Comparison of ENCODE assay signal across 14 cellular contexts in genomic region chr13:80945328-80945727, GRCh38.
DNase-seq lines count a peak whose midpoint lies in the region; FAIRE-seq and TF ChIP-seq lines count a peak whose summit lies in the region.
"Had no signal": no experiment of that assay in that cellular context is flagged by ENCODE, and none has a peak within 500 bp of the region (broad histone marks: within the 10 kb centered on the region; RNA-seq: fewer than 3 reads in every experiment).

No MANE protein-coding gene starts in this region.

- FAIRE-seq in RCC 7860 (lab: Jason Lieb, UNC) = no peak
- FAIRE-seq: keratinocyte had no signal

- DNase-seq in DMS53 treated with DMSO at 0.1 percent for 48 hours (lab: John Stamatoyannopoulos, UW; ENCODE audit: unreplicated experiment) (peak; percentile 20), NT2/D1 (ENCODE audit: low read depth, low spot score) (peak; percentile 11), glutamatergic neuron (peak; percentile 37), nephron progenitor cell (peak; percentile 28), SKM-1 treated with dmso at 0.1 percent for 144 hours (lab: John Stamatoyannopoulos, UW; ENCODE audit: unreplicated experiment) (no peak), RCC 7860 (ENCODE audit: low spot score) (no peak), SW 1271 (lab: John Stamatoyannopoulos, UW) (no peak)
- no peak for DNase-seq in activated CD4-positive, alpha-beta T cell treated with anti-CD3 and anti-CD28 coated beads, Interleukin-2, amount 50 U/mL, for 4 hours
- DNase-seq: activated naive CD8-positive, alpha-beta T cell treated with anti-CD3 and anti-CD28 coated beads, Interleukin-2, amount 10 ng/mL, durations not matched to agents 7 days and 5 days; MV-4-11; naive thymus-derived CD4-positive, alpha-beta T cell had no signal

- H3K9ac ChIP-seq in NT2/D1 (ENCODE audit: insufficient read length, low read depth) = no peak overlapping the region

- H3K27me3 Mint-ChIP-seq in glutamatergic neuron (ENCODE audit: unreplicated experiment) (no peaks in the 10 kb centered on the region), nephron progenitor cell (ENCODE audit: low read depth, poor library complexity) (no peaks in the 10 kb centered on the region)
- H3K27me3 Mint-ChIP-seq: activated naive CD8-positive, alpha-beta T cell treated with anti-CD3 and anti-CD28 coated beads, Interleukin-2, amount 10 ng/mL, durations not matched to agents 7 days and 5 days; naive thymus-derived CD4-positive, alpha-beta T cell had no signal

- H3K4me3 ChIP-seq in NT2/D1 (ENCODE audit: insufficient read length, low read depth) = no peak overlapping the region
- H3K4me3 ChIP-seq: coronary artery, skin epidermis had no signal

- H3K4me3 Mint-ChIP-seq in glutamatergic neuron (ENCODE audit: unreplicated experiment) (no peak overlapping the region), nephron progenitor cell (no peak overlapping the region)
- H3K4me3 Mint-ChIP-seq: activated naive CD8-positive, alpha-beta T cell treated with anti-CD3 and anti-CD28 coated beads, Interleukin-2, amount 10 ng/mL, durations not matched to agents 7 days and 5 days; naive thymus-derived CD4-positive, alpha-beta T cell had no signal

- no peak overlapping the region for H3K27ac Mint-ChIP-seq in glutamatergic neuron (ENCODE audit: unreplicated experiment)
- H3K27ac Mint-ChIP-seq in nephron progenitor cell = peak overlapping the region; percentile 32
- H3K27ac Mint-ChIP-seq: activated naive CD8-positive, alpha-beta T cell treated with anti-CD3 and anti-CD28 coated beads, Interleukin-2, amount 10 ng/mL, durations not matched to agents 7 days and 5 days; naive thymus-derived CD4-positive, alpha-beta T cell had no signal

- no peaks in the 10 kb centered on the region for H3K9me3 Mint-ChIP-seq in glutamatergic neuron (ENCODE audit: unreplicated experiment)
- no peaks in the 10 kb centered on the region for H3K9me3 Mint-ChIP-seq in nephron progenitor cell
- H3K9me3 Mint-ChIP-seq: activated naive CD8-positive, alpha-beta T cell treated with anti-CD3 and anti-CD28 coated beads, Interleukin-2, amount 10 ng/mL, durations not matched to agents 7 days and 5 days had no signal

- H3K36me3 ChIP-seq in NT2/D1 (ENCODE audit: insufficient read depth, insufficient read length, low read length) = no peaks in the 10 kb centered on the region

- TF ChIP-seq CTCF in glutamatergic neuron (IDR thresholded peaks at IDR 0.05; ENCODE audit: partially characterized antibody, unreplicated experiment) (no peak), nephron progenitor cell (IDR thresholded peaks at IDR 0.05) (no peak)

- H3K4me1 Mint-ChIP-seq in glutamatergic neuron (ENCODE audit: low read depth, unreplicated experiment) (no peaks in the 10 kb centered on the region), nephron progenitor cell (peaks cover 10% of the 10 kb centered on the region)
- H3K4me1 Mint-ChIP-seq: activated naive CD8-positive, alpha-beta T cell treated with anti-CD3 and anti-CD28 coated beads, Interleukin-2, amount 10 ng/mL, durations not matched to agents 7 days and 5 days; naive thymus-derived CD4-positive, alpha-beta T cell had no signal

- H3K27me3 ChIP-seq in NT2/D1 (ENCODE audit: insufficient read depth, insufficient read length) = no peaks in the 10 kb centered on the region

- no peaks in the 10 kb centered on the region for H3K36me3 Mint-ChIP-seq in glutamatergic neuron (ENCODE audit: unreplicated experiment)
- no peaks in the 10 kb centered on the region for H3K36me3 Mint-ChIP-seq in nephron progenitor cell (ENCODE audit: low read depth)
- H3K36me3 Mint-ChIP-seq: activated naive CD8-positive, alpha-beta T cell treated with anti-CD3 and anti-CD28 coated beads, Interleukin-2, amount 10 ng/mL, durations not matched to agents 7 days and 5 days; naive thymus-derived CD4-positive, alpha-beta T cell had no signal

- no peaks in the 10 kb centered on the region for H3K4me1 ChIP-seq in NT2/D1 (ENCODE audit: insufficient read depth, insufficient read length)

- H3K9me3 ChIP-seq in NT2/D1 (ENCODE audit: insufficient read depth, low read length) = no peaks in the 10 kb centered on the region

Comparison
In these comparisons a context has a peak if more than half of its experiments do, and no peak if none do; other contexts are left out.
1. DNase-seq: peak in DMS53 treated with DMSO at 0.1 percent for 48 hours (single experiment), NT2/D1 (single experiment), glutamatergic neuron (single experiment) and nephron progenitor cell (single experiment); none in SKM-1 treated with dmso at 0.1 percent for 144 hours (single experiment), activated CD4-positive, alpha-beta T cell treated with anti-CD3 and anti-CD28 coated beads, Interleukin-2, amount 50 U/mL, for 4 hours (0 of 2), RCC 7860 (single experiment) and SW 1271 (0 of 2).